ENCODE assay signal across 8 cellular contexts in genomic region chr12:120903382-120903817, GRCh38. TPM values are rescaled to one million over a fixed set of nuclear protein-coding genes. Genes with fewer than 3 reads are reported as not detected.
A peak's percentile ranks its signal among the peaks of the same experiment; 100 is the strongest.
DNase-seq lines count a peak whose midpoint lies in the region; TF ChIP-seq lines count a peak whose summit lies in the region.

No MANE protein-coding gene starts in this region.

- peaks cover 18% of the 10 kb centered on the region for H3K4me1 ChIP-seq in GM23248 (ENCODE audit: insufficient read depth)

- peaks cover 18% of the 10 kb centered on the region; the same call in 1 of the 2 replicates for H4K20me1 ChIP-seq in GM23248 (ENCODE audit: insufficient read depth)

- peak overlapping the region; percentile 92 for H3K9ac ChIP-seq in GM23248

- H3K9me3 ChIP-seq in GM23248 (ENCODE audit: low read depth) (no peaks in the 10 kb centered on the region), MG63 (no peaks in the 10 kb centered on the region)

- H3K79me2 ChIP-seq in GM23248 (ENCODE audit: insufficient read depth) = peaks cover 54% of the 10 kb centered on the region

- H3K4me3 ChIP-seq in GM08714 (ENCODE audit: low read length) (peak overlapping the region; percentile 91), GM23248 (peak overlapping the region; percentile 88), MG63 (peak overlapping the region; percentile 71), dorsolateral prefrontal cortex (peak overlapping the region; percentile 60 to 97 (median 89))

- H3K27ac ChIP-seq in GM23248 (peak overlapping the region; percentile 29; the same call in 1 of the 2 replicates), dorsolateral prefrontal cortex (peak overlapping the region in 58 of 59 donors; percentile 57 to 98 (median 88))

- DNase-seq in GM23248 (peak; percentile 51), MG63 (peak; percentile 38), dorsolateral prefrontal cortex (peak; percentile 23 to 68 (median 58)), medulla oblongata (ENCODE audit: extremely low spot score) (peak; percentile 68), NCI-H1417 treated with DMSO at 0.1 percent for 48 hours (lab: John Stamatoyannopoulos, UW) (no peak)
- peak; percentile 46 to 48 for DNase-seq in activated CD4-positive, alpha-beta T cell treated with anti-CD3 and anti-CD28 coated beads, Interleukin-2, amount 50 U/mL, for 4 hours
- peak; percentile 31 for DNase-seq in stimulated activated CD8-positive, alpha-beta memory T cell treated with anti-CD3 and anti-CD28 coated beads, Interleukin-12 subunit alpha, Interleukin-12 subunit beta, amount 100 ng/mL, for 24 hours (ENCODE audit: extremely low read depth)

- H3K36me3 ChIP-seq in GM23248 (ENCODE audit: low read depth) (no peaks in the 10 kb centered on the region), MG63 (0 out of 2 replicates have a peak, but pooled peaks cover 3% of the 10 kb centered on the region)

- peak overlapping the region; percentile 83 for H2AFZ ChIP-seq in GM23248

- TF ChIP-seq CTCF in dorsolateral prefrontal cortex (IDR thresholded peaks at IDR 0.05 in 54 of 56, conservative IDR thresholded peaks at IDR 0.05 in 2 of 56; ENCODE audit: low read depth in 1 of 56, partially characterized antibody in 56 of 56) = peak in 1 of 56 donors; percentile 6

- H3K27me3 ChIP-seq in GM23248 (replicated peaks; ENCODE audit: insufficient read depth) (no peaks in the 10 kb centered on the region), MG63 (no peaks in the 10 kb centered on the region), dorsolateral prefrontal cortex (no peaks in the 10 kb centered on the region)

- peaks cover 3% of the 10 kb centered on the region for H3F3A ChIP-seq in GM23248 (ENCODE audit: insufficient read depth)

- WGBS in GM23248 (ENCODE audit: low coverage in 1 of 2, low lambda C conversion rate in 2 of 2, missing lambda C conversion rate in 2 of 2), 2 experiments = 2% methylated on average over 9 to 29 of the region's 32 CpGs

- no peaks in the 10 kb centered on the region for H3K9me2 ChIP-seq in GM23248 (ENCODE audit: insufficient read depth)

- peak overlapping the region; percentile 73 for H3K4me2 ChIP-seq in GM23248 (ENCODE audit: unreplicated experiment)

- in situ Hi-C loops in GM23248 (cut with MboI) = no loop called here

- intact Hi-C loops in dorsolateral prefrontal cortex (cut with DNase I) = loop anchor here (5.0 to 10.0 kb wide), 5 partner anchors 66 to 321 kb away; partner anchors contain the start of genes ACADS (in 1 of the 2) and POP5 (in 1 of the 2)

RNA-seq across cellular contexts. Expression of gene SPPL3, which starts 0.8 kb away (rescaled TPM):
- total RNA-seq in GM23248 (2014; rRNA removed; shearing (Covaris generic)) = 8.1 and 17.8 TPM in 2 replicates
- 24.8 and 26.1 TPM in 2 replicates for polyA plus RNA-seq in GM23248 (2016; fragmentation: Nextera tagmentation; extraction: Ambion mirVana)
- total RNA-seq in MG63 (2014; rRNA removed; shearing (Covaris generic); ENCODE audit: low replicate concordance) = 6.2 and 13.1 TPM in 2 replicates
- 100 to 1,000 TPM in 1 of 120 experiments, 10 to 100 TPM in 119; 50.6 to 111 (median 72.4) TPM for total RNA-seq in dorsolateral prefrontal cortex
